32 cellular contexts compared by ENCODE assay signal in genomic region chr1:15191785-15192184, GRCh38. TPM values are rescaled to one million over a fixed set of nuclear protein-coding genes. Genes with fewer than 3 reads are reported as not detected.
"Had no signal": no experiment of that assay in that cellular context is flagged by ENCODE, and none has a peak within 500 bp of the region (broad histone marks: within the 10 kb centered on the region; RNA-seq: fewer than 3 reads in every experiment).

No MANE protein-coding gene starts in this region.

- H3K36me3 ChIP-seq: breast epithelium, ovary, prostate gland, suprapubic skin, tibial artery, WERI-Rb-1 had no signal

- H3K27me3 ChIP-seq: breast epithelium, ovary, stomach, suprapubic skin, tibial artery had no signal

- H3K9me3 ChIP-seq: breast epithelium, ovary, prostate gland, stomach, suprapubic skin, tibial artery had no signal

- H3K4me1 Mint-ChIP-seq: activated CD4-positive, alpha-beta T cell treated with anti-CD3 and anti-CD28 coated beads, Interleukin-2, amount 10 ng/mL, durations not matched to agents 24 days and 14 days; activated naive CD4-positive, alpha-beta T cell treated with anti-CD3 and anti-CD28 coated beads, Interleukin-2, amount 50 U/mL, for 24 hours; activated naive CD8-positive, alpha-beta T cell treated with anti-CD3 and anti-CD28 coated beads, Interleukin-2, amount 50 U/mL, for 24 hours; naive B cell; stimulated activated naive B cell treated with anti-CD40 and anti-IgM and Interleukin-4, amounts not matched to agents 10 μg/mL and 1 μg/mL and 100 μg/mL, for 72 hours had no signal

- ATAC-seq: activated naive CD8-positive, alpha-beta T cell treated with anti-CD3 and anti-CD28 coated beads, Interleukin-2, amount 50 U/mL, for 24 hours; left colon; stimulated activated naive B cell treated with anti-CD40 and anti-IgM and Interleukin-4, amounts not matched to agents 10 μg/mL and 1 μg/mL and 100 μg/mL, for 72 hours had no signal

- H3K27ac ChIP-seq: breast epithelium, ovary, prostate gland, suprapubic skin, tibial artery, WERI-Rb-1 had no signal

- H3K36me3 Mint-ChIP-seq: activated CD4-positive, alpha-beta memory T cell treated with anti-CD3 and anti-CD28 coated beads for 36 hours; activated naive CD4-positive, alpha-beta T cell treated with anti-CD3 and anti-CD28 coated beads, Interleukin-2, amount 50 U/mL, for 24 hours; mesothelial cell of epicardium; naive B cell; stimulated activated naive B cell treated with anti-CD40 and anti-IgM and Interleukin-4, amounts not matched to agents 10 μg/mL and 1 μg/mL and 100 μg/mL, for 72 hours had no signal

- H3K27me3 Mint-ChIP-seq: activated naive CD4-positive, alpha-beta T cell treated with anti-CD3 and anti-CD28 coated beads, Interleukin-2, amount 50 U/mL, for 24 hours had no signal

- H3K4me3 ChIP-seq: breast epithelium, ovary, prostate gland, stomach, suprapubic skin, tibial artery had no signal

- H3K4me3 Mint-ChIP-seq: activated CD4-positive, alpha-beta memory T cell treated with anti-CD3 and anti-CD28 coated beads for 36 hours; activated CD4-positive, alpha-beta T cell treated with anti-CD3 and anti-CD28 coated beads, Interleukin-2, amount 10 ng/mL, durations not matched to agents 24 days and 14 days; activated naive CD4-positive, alpha-beta T cell treated with anti-CD3 and anti-CD28 coated beads, Interleukin-2, amount 50 U/mL, for 24 hours; activated naive CD8-positive, alpha-beta T cell treated with anti-CD3 and anti-CD28 coated beads, Interleukin-2, amount 50 U/mL, for 24 hours; activated T-cell treated with anti-CD3 and anti-CD28 coated beads, Interleukin-2, amount 50 U/mL, for 24 hours; mesothelial cell of epicardium; naive B cell; stimulated activated naive B cell treated with anti-CD40 and anti-IgM and Interleukin-4, amounts not matched to agents 10 μg/mL and 1 μg/mL and 100 μg/mL, for 72 hours; T-helper 1 cell treated with Interleukin-12 subunit alpha and Interleukin-12 subunit beta and Interleukin-4 antibody, amounts not matched to agents 30 μg/mL and 1 μg/mL, for 36 hours had no signal

- H3K27ac Mint-ChIP-seq: activated CD4-positive, alpha-beta memory T cell treated with anti-CD3 and anti-CD28 coated beads for 36 hours; activated CD4-positive, alpha-beta T cell treated with anti-CD3 and anti-CD28 coated beads, Interleukin-2, amount 10 ng/mL, durations not matched to agents 24 days and 14 days; activated naive CD4-positive, alpha-beta T cell treated with anti-CD3 and anti-CD28 coated beads, Interleukin-2, amount 50 U/mL, for 24 hours; activated naive CD8-positive, alpha-beta T cell treated with anti-CD3 and anti-CD28 coated beads, Interleukin-2, amount 50 U/mL, for 24 hours; activated T-cell treated with anti-CD3 and anti-CD28 coated beads, Interleukin-2, amount 50 U/mL, for 24 hours; mesothelial cell of epicardium; naive B cell; stimulated activated naive B cell treated with anti-CD40 and anti-IgM and Interleukin-4, amounts not matched to agents 10 μg/mL and 1 μg/mL and 100 μg/mL, for 72 hours; T-helper 1 cell treated with Interleukin-12 subunit alpha and Interleukin-12 subunit beta and Interleukin-4 antibody, amounts not matched to agents 30 μg/mL and 1 μg/mL, for 36 hours had no signal

- DNase-seq: activated CD4-positive, alpha-beta memory T cell treated with anti-CD3 and anti-CD28 coated beads for 36 hours; activated CD4-positive, alpha-beta T cell treated with anti-CD3 and anti-CD28 coated beads, Interleukin-2, amount 10 ng/mL, durations not matched to agents 24 days and 14 days; activated CD4-positive, CD25-positive, alpha-beta regulatory T cell treated with anti-CD3 and anti-CD28 coated beads, Interleukin-2, amount 50 U/mL, for 72 hours; activated CD8-positive, alpha-beta memory T cell treated with anti-CD3 and anti-CD28 coated beads, Interleukin-2, amount 50 U/mL, for 4 hours; activated naive CD8-positive, alpha-beta T cell treated with anti-CD3 and anti-CD28 coated beads, Interleukin-2, amount 50 U/mL, for 24 hours; activated T-cell treated with anti-CD3 and anti-CD28 coated beads, Interleukin-2, amount 50 U/mL, for 24 hours; amygdala; central memory CD4-positive, alpha-beta T cell; dermis blood vessel endothelial cell; effector CD4-positive, alpha-beta T cell; hippocampal formation; left colon; naive B cell; stimulated activated CD4-positive, alpha-beta T cell treated with anti-CD3 and anti-CD28 coated beads, Interleukin-15, amount 100 ng/mL, for 24 hours; stimulated activated CD4-positive, alpha-beta T cell treated with anti-CD3 and anti-CD28 coated beads, Interleukin-2, amount 100 ng/mL, for 24 hours; stimulated activated naive B cell treated with anti-CD40 and anti-IgM and Interleukin-4, amounts not matched to agents 10 μg/mL and 1 μg/mL and 100 μg/mL, for 72 hours; stomach; SW 1271; T1000; tibial artery; WERI-Rb-1 had no signal

- FAIRE-seq: endometrium, frontal cortex, keratinocyte had no signal

- H3K4me1 ChIP-seq: breast epithelium, prostate gland, suprapubic skin had no signal

- H3K9me3 Mint-ChIP-seq: activated CD4-positive, alpha-beta memory T cell treated with anti-CD3 and anti-CD28 coated beads for 36 hours; activated CD4-positive, alpha-beta T cell treated with anti-CD3 and anti-CD28 coated beads, Interleukin-2, amount 10 ng/mL, durations not matched to agents 24 days and 14 days; activated naive CD4-positive, alpha-beta T cell treated with anti-CD3 and anti-CD28 coated beads, Interleukin-2, amount 50 U/mL, for 24 hours; activated naive CD8-positive, alpha-beta T cell treated with anti-CD3 and anti-CD28 coated beads, Interleukin-2, amount 50 U/mL, for 24 hours; activated T-cell treated with anti-CD3 and anti-CD28 coated beads, Interleukin-2, amount 50 U/mL, for 24 hours; mesothelial cell of epicardium; naive B cell; stimulated activated naive B cell treated with anti-CD40 and anti-IgM and Interleukin-4, amounts not matched to agents 10 μg/mL and 1 μg/mL and 100 μg/mL, for 72 hours; T-helper 1 cell treated with Interleukin-12 subunit alpha and Interleukin-12 subunit beta and Interleukin-4 antibody, amounts not matched to agents 30 μg/mL and 1 μg/mL, for 36 hours had no signal

RNA-seq across cellular contexts. Expression of gene TMEM51, which starts 38.2 kb away (rescaled TPM):
- total RNA-seq: activated CD4-positive, alpha-beta memory T cell treated with anti-CD3 and anti-CD28 coated beads for 36 hours; activated CD8-positive, alpha-beta memory T cell treated with anti-CD3 and anti-CD28 coated beads for 36 hours had no signal

RNA-seq across cellular contexts. Expression of gene FHAD1, which starts 55.2 kb away (rescaled TPM):
- total RNA-seq: activated CD4-positive, alpha-beta memory T cell treated with anti-CD3 and anti-CD28 coated beads for 36 hours; activated CD4-positive, alpha-beta T cell treated with anti-CD3 and anti-CD28 coated beads, Interleukin-2, amount 10 ng/mL, durations not matched to agents 24 days and 14 days had no signal
